27 cellular contexts compared by ENCODE assay signal in genomic region chr11:126438272-126438671, GRCh38.
"Had no signal": no experiment of that assay in that cellular context is flagged by ENCODE, and none has a peak within 500 bp of the region (broad histone marks: within the 10 kb centered on the region; RNA-seq: fewer than 3 reads in every experiment).

No MANE protein-coding gene starts in this region.

- H3K79me2 ChIP-seq: parathyroid adenoma had no signal

- H3K4me3 ChIP-seq: adrenal gland, body of pancreas, psoas muscle, stomach, suprapubic skin, tibial artery, upper lobe of right lung had no signal

- H3K4me1 ChIP-seq: foreskin keratinocyte, parathyroid adenoma, psoas muscle had no signal

- H3K9ac ChIP-seq: parathyroid adenoma had no signal

- H3K27me3 ChIP-seq: adrenal gland, upper lobe of right lung had no signal

- H2AFZ ChIP-seq: parathyroid adenoma had no signal

- H3K9me3 ChIP-seq: adrenal gland, body of pancreas, psoas muscle, stomach, suprapubic skin, tibial artery, upper lobe of right lung had no signal

- H3K36me3 ChIP-seq: adrenal gland, stomach, suprapubic skin, tibial artery, upper lobe of right lung, WERI-Rb-1 had no signal

- DNase-seq: activated CD4-positive, alpha-beta memory T cell treated with anti-CD3 and anti-CD28 coated beads for 36 hours; activated CD4-positive, alpha-beta T cell treated with anti-CD3 and anti-CD28 coated beads, Interleukin-2, amount 10 ng/mL, durations not matched to agents 24 days and 14 days; activated CD4-positive, CD25-positive, alpha-beta regulatory T cell treated with anti-CD3 and anti-CD28 coated beads, Interleukin-2, amount 50 U/mL, for 72 hours; activated CD8-positive, alpha-beta memory T cell treated with anti-CD3 and anti-CD28 coated beads, Interleukin-2, amount 50 U/mL, for 4 hours; activated effector memory CD4-positive, alpha-beta T cell treated with anti-CD3 and anti-CD28 coated beads, Interleukin-2, amount 50 U/mL, for 16 hours; activated naive CD4-positive, alpha-beta T cell treated with anti-CD3 and anti-CD28 coated beads for 36 hours; activated naive CD8-positive, alpha-beta T cell treated with anti-CD3 and anti-CD28 coated beads for 36 hours; activated T-cell treated with anti-CD3 and anti-CD28 coated beads, Interleukin-2, amount 50 U/mL, for 1 hour; adrenal gland; aorta; body of pancreas; central memory CD4-positive, alpha-beta T cell; foreskin keratinocyte; mammary epithelial cell; naive B cell; stimulated activated CD4-positive, alpha-beta T cell treated with anti-CD3 and anti-CD28 coated beads, Interleukin-15, amount 100 ng/mL, for 24 hours; stimulated activated CD4-positive, alpha-beta T cell treated with anti-CD3 and anti-CD28 coated beads, Interleukin-2, amount 100 ng/mL, for 24 hours; stimulated activated naive B cell treated with anti-CD40 and anti-IgM and Interleukin-4, amounts not matched to agents 10 μg/mL and 1 μg/mL and 100 μg/mL, for 72 hours; stomach; T-helper 9 cell; tibial artery; upper lobe of right lung; WERI-Rb-1 had no signal

- ATAC-seq: body of pancreas; esophagus mucosa; foreskin keratinocyte; stimulated activated naive B cell treated with anti-CD40 and anti-IgM and Interleukin-4, amounts not matched to agents 10 μg/mL and 1 μg/mL and 100 μg/mL, for 72 hours; upper lobe of right lung had no signal

- H3K27ac ChIP-seq: adrenal gland, body of pancreas, foreskin keratinocyte, parathyroid adenoma, psoas muscle, stomach, suprapubic skin, tibial artery, upper lobe of right lung, WERI-Rb-1 had no signal
